Comparison of ENCODE assay signal across 20 cellular contexts in the genomic region with DNA sequence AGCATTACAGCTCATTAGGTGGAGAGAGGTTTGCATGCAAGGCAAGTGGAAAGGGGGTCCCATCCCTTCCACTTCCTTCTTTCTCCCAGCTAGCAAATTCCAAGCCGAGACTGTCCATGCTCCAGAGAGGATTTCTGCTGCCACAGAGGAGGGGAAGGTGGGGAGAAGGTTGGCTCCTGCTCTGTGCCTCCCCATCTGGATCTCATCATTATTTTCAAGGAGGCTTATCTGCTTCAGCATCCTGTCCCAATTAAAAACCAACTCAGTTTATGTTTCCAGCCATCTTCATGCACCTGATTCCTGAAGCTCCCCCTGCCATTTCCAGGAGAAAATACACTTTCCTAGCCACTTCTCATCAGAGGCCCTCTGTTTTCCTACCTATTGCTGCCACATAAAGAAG.
"Had no signal": no experiment of that assay in that cellular context is flagged by ENCODE, and none has a peak within 500 bp of the region (broad histone marks: within the 10 kb centered on the region; RNA-seq: fewer than 3 reads in every experiment).

No MANE protein-coding gene starts in this region.

- ATAC-seq: activated T-cell treated with anti-CD3 and anti-CD28 coated beads, Interleukin-2, amount 50 U/mL, for 4 hours; activated T-helper 17 cell treated with anti-CD3 and anti-CD28 coated beads, Interleukin-2, amount 50 U/mL, for 72 hours; right cardiac atrium; WTC11 had no signal

- H3K36me3 ChIP-seq: left ventricle myocardium inferior, transverse colon had no signal

- H3K27me3 Mint-ChIP-seq: dendritic cell treated with granulocyte-macrophage colony-stimulating factor and Interleukin-4, amounts not matched to agents 40 ng/mL and 50 ng/mL, for 4 days had no signal

- H3K27ac ChIP-seq: left ventricle myocardium inferior, transverse colon had no signal

- H3K4me1 Mint-ChIP-seq: activated CD4-positive, alpha-beta memory T cell treated with anti-CD3 and anti-CD28 coated beads, Interleukin-2, amount 10 ng/mL, durations not matched to agents 7 days and 5 days; activated CD4-positive, alpha-beta T cell treated with anti-CD3 and anti-CD28 coated beads, Interleukin-2, amount 10 ng/mL, durations not matched to agents 7 days and 5 days; activated T-helper 17 cell treated with anti-CD3 and anti-CD28 coated beads, Interleukin-2, amount 50 U/mL, for 72 hours had no signal

- H3K9me3 Mint-ChIP-seq: activated CD4-positive, alpha-beta memory T cell treated with anti-CD3 and anti-CD28 coated beads, Interleukin-2, amount 10 ng/mL, durations not matched to agents 7 days and 5 days; activated CD4-positive, alpha-beta T cell treated with anti-CD3 and anti-CD28 coated beads, Interleukin-2, amount 10 ng/mL, durations not matched to agents 7 days and 5 days; activated T-cell treated with anti-CD3 and anti-CD28 coated beads, Interleukin-2, amount 50 U/mL, for 4 hours; activated T-helper 17 cell treated with anti-CD3 and anti-CD28 coated beads, Interleukin-2, amount 50 U/mL, for 72 hours; dendritic cell treated with granulocyte-macrophage colony-stimulating factor and Interleukin-4, amounts not matched to agents 40 ng/mL and 50 ng/mL, for 4 days; nephron progenitor cell; WTC11 had no signal

- H3K4me3 ChIP-seq: left ventricle myocardium inferior, transverse colon had no signal

- H3K27ac Mint-ChIP-seq: activated CD4-positive, alpha-beta memory T cell treated with anti-CD3 and anti-CD28 coated beads, Interleukin-2, amount 10 ng/mL, durations not matched to agents 7 days and 5 days; activated CD4-positive, alpha-beta T cell treated with anti-CD3 and anti-CD28 coated beads, Interleukin-2, amount 10 ng/mL, durations not matched to agents 7 days and 5 days; activated T-helper 17 cell treated with anti-CD3 and anti-CD28 coated beads, Interleukin-2, amount 50 U/mL, for 72 hours; dendritic cell treated with granulocyte-macrophage colony-stimulating factor and Interleukin-4, amounts not matched to agents 40 ng/mL and 50 ng/mL, for 4 days; nephron progenitor cell; WTC11 had no signal

- H3K4me3 Mint-ChIP-seq: activated CD4-positive, alpha-beta memory T cell treated with anti-CD3 and anti-CD28 coated beads, Interleukin-2, amount 10 ng/mL, durations not matched to agents 7 days and 5 days; activated CD4-positive, alpha-beta T cell treated with anti-CD3 and anti-CD28 coated beads, Interleukin-2, amount 10 ng/mL, durations not matched to agents 7 days and 5 days; activated T-cell treated with anti-CD3 and anti-CD28 coated beads, Interleukin-2, amount 50 U/mL, for 4 hours; activated T-helper 17 cell treated with anti-CD3 and anti-CD28 coated beads, Interleukin-2, amount 50 U/mL, for 72 hours; dendritic cell treated with granulocyte-macrophage colony-stimulating factor and Interleukin-4, amounts not matched to agents 40 ng/mL and 50 ng/mL, for 4 days; nephron progenitor cell; WTC11 had no signal

- H3K27me3 ChIP-seq: transverse colon had no signal

- H3K36me3 Mint-ChIP-seq: WTC11 had no signal

- H3K9me3 ChIP-seq: left ventricle myocardium inferior, transverse colon had no signal

- DNase-seq: activated CD4-positive, alpha-beta memory T cell treated with anti-CD3 and anti-CD28 coated beads, Interleukin-2, amount 10 ng/mL, durations not matched to agents 7 days and 5 days; activated CD4-positive, alpha-beta T cell treated with anti-CD3 and anti-CD28 coated beads for 1 hour; activated CD4-positive, alpha-beta T cell treated with anti-CD3 and anti-CD28 coated beads, Interleukin-2, amount 10 ng/mL, durations not matched to agents 7 days and 5 days; activated gamma-delta T cell treated with Interleukin-2 at 50 U/mL for 16 hours; activated naive CD4-positive, alpha-beta T cell treated with anti-CD3 and anti-CD28 coated beads, Interleukin-2, amount 50 U/mL, for 16 hours; activated T-cell treated with anti-CD3 and anti-CD28 coated beads, Interleukin-2, amount 50 U/mL, for 4 hours; amniotic stem cell; central memory CD4-positive, alpha-beta T cell; effector CD4-positive, alpha-beta T cell; islet precursor cell; left ventricle myocardium inferior; nephron progenitor cell; right cardiac atrium; stimulated activated CD4-positive, alpha-beta T cell treated with anti-CD3 and anti-CD28 coated beads, Interleukin-2, amount 100 ng/mL, for 48 hours; stimulated activated naive CD4-positive, alpha-beta T cell treated with Interleukin-2 at 50 U/mL for 16 hours; T-helper 2 cell; transverse colon had no signal
